8 cellular contexts compared by ENCODE assay signal in genomic region chr22:39519681-39520053, GRCh38.
DNase-seq lines count a peak whose midpoint lies in the region; ATAC-seq, FAIRE-seq and TF ChIP-seq lines count a peak whose summit lies in the region.

No MANE protein-coding gene starts in this region.

- H3K27ac ChIP-seq in C4-2B (peak overlapping the region; percentile 100), SU-DHL-6 (ENCODE audit: low read depth, low read length) (peak overlapping the region; percentile 90), muscle layer of duodenum (ENCODE audit: low read length) (peak overlapping the region; percentile 95)

- peak overlapping the region; percentile 99 for H3K9ac ChIP-seq in SU-DHL-6 (ENCODE audit: low read length)

- H3K36me3 ChIP-seq in SU-DHL-6 (ENCODE audit: low read length) (peaks cover 24% of the 10 kb centered on the region), muscle layer of duodenum (ENCODE audit: control insufficient read depth in 1 of 2, insufficient read depth in 2 of 2, low read length in 2 of 2) (peaks cover 45 to 50% of the 10 kb centered on the region in 2 donors)

- no peaks in the 10 kb centered on the region for H3K9me2 ChIP-seq in SU-DHL-6 (replicated peaks; ENCODE audit: insufficient read depth, low read length)

- H3K4me1 ChIP-seq in muscle layer of duodenum (ENCODE audit: control insufficient read depth in 1 of 2, insufficient read depth in 2 of 2, low read length in 2 of 2), result peaks cover 10 to 38% of the 10 kb centered on the region in 2 donors

- FAIRE-seq in GM19239 (lab: Jason Lieb, UNC), result no peak

- ATAC-seq in GM18907 (IDR thresholded peaks at IDR 0.05; ENCODE audit: unreplicated experiment), result peak; percentile 24
- ATAC-seq in HG03108 (IDR thresholded peaks at IDR 0.05; ENCODE audit: unreplicated experiment), result peak; percentile 23

- DNase-seq in epithelial cell of esophagus (ENCODE audit: low read depth), result peak; percentile 64
- DNase-seq in GM19239 (ENCODE audit: insufficient read length, low spot score), result no peak
- DNase-seq in stimulated activated CD4-positive, alpha-beta T cell treated with anti-CD3 and anti-CD28 coated beads, Interleukin-2, amount 100 ng/mL, for 24 hours, result no peak

- H3K4me2 ChIP-seq in SU-DHL-6 (ENCODE audit: low read depth, low read length, poor library complexity, severe bottlenecking), result peak overlapping the region; percentile 68

- peak overlapping the region; percentile 87 for H3K4me3 ChIP-seq in SU-DHL-6 (ENCODE audit: insufficient read depth, low read length, poor library complexity, severe bottlenecking)
- H3K4me3 ChIP-seq in epithelial cell of esophagus (ENCODE audit: low read length), result peak overlapping the region; percentile 80
- peak overlapping the region; percentile 85 to 95 for H3K4me3 ChIP-seq in muscle layer of duodenum (ENCODE audit: low read depth in 1 of 2, low read length in 2 of 2)

- peaks cover 63% of the 10 kb centered on the region for H3F3A ChIP-seq in SU-DHL-6 (ENCODE audit: insufficient read depth)

- no peaks in the 10 kb centered on the region for H3K27me3 ChIP-seq in SU-DHL-6 (ENCODE audit: low read length)
- H3K27me3 ChIP-seq in muscle layer of duodenum (ENCODE audit: low read depth, low read length), result no peaks in the 10 kb centered on the region

- H3K9me3 ChIP-seq in SU-DHL-6 (ENCODE audit: insufficient read depth, low read length) (no peaks in the 10 kb centered on the region), muscle layer of duodenum (ENCODE audit: control insufficient read depth in 1 of 2, low read length in 2 of 2) (no peaks in the 10 kb centered on the region)

- no peak overlapping the region for H2AFZ ChIP-seq in SU-DHL-6 (ENCODE audit: low read depth, low read length, severe bottlenecking)

- peaks cover 11% of the 10 kb centered on the region; the same call in 1 of the 2 replicates for H4K20me1 ChIP-seq in SU-DHL-6 (ENCODE audit: low read depth, low read length)

- TF ChIP-seq CTCF in C4-2B (conservative IDR thresholded peaks at IDR 0.05), result peak; percentile 58
- peak; percentile 41 for TF ChIP-seq CTCF in SU-DHL-6 (IDR thresholded peaks at IDR 0.05; ENCODE audit: insufficient read depth, low read length, poor library complexity, severe bottlenecking)
- TF ChIP-seq CTCF in epithelial cell of esophagus (IDR thresholded peaks at IDR 0.05; ENCODE audit: insufficient read depth, low read depth, low read length, missing control alignments), result peak; percentile 15

- peaks cover 41% of the 10 kb centered on the region for H3K79me2 ChIP-seq in SU-DHL-6 (ENCODE audit: insufficient read depth, low read length)
